In the genomic region with DNA sequence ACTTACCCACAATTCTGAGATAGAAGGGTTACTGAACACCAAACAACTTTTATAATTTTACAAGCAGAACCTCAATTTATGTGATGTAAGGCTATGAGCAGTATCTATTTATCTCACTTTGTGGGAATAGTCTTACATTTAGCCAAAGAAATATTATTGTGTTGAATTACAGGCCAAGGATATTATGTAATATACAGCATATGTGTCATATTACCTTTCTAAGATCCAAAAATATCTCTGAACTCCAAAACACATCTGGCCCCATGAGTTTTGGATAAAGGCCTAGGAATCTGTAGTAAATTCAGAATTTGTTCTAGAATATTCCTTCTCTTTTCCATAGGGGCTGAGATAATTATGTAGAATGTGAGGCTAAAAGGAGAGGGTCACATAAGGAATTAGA, we compare ENCODE assay signal across 22 cellular contexts. TPM values are rescaled to one million over a fixed set of nuclear protein-coding genes. Genes with fewer than 3 reads are reported as not detected.
"Had no signal": no experiment of that assay in that cellular context is flagged by ENCODE, and none has a peak within 500 bp of the region (broad histone marks: within the 10 kb centered on the region; RNA-seq: fewer than 3 reads in every experiment).

No MANE protein-coding gene starts in this region.

- DNase-seq: activated CD4-positive, alpha-beta memory T cell treated with anti-CD3 and anti-CD28 coated beads, Interleukin-2, amount 10 ng/mL, durations not matched to agents 7 days and 5 days; activated CD4-positive, alpha-beta T cell treated with anti-CD3 and anti-CD28 coated beads, Interleukin-2, amount 10 ng/mL, durations not matched to agents 24 days and 14 days; activated effector memory CD4-positive, alpha-beta T cell treated with Interleukin-2 at 50 U/mL for 16 hours; activated naive CD4-positive, alpha-beta T cell treated with anti-CD3 and anti-CD28 coated beads, Interleukin-2, amount 50 U/mL, for 16 hours; activated naive CD8-positive, alpha-beta T cell treated with anti-CD3 and anti-CD28 coated beads, Interleukin-2, amount 50 U/mL, for 24 hours; activated T-cell treated with anti-CD3 and anti-CD28 coated beads, Interleukin-2, amount 50 U/mL, for 72 hours; anterior cingulate cortex; caudate nucleus; dermis blood vessel endothelial cell; effector memory CD4-positive, alpha-beta T cell; left colon; lower lobe of right lung; mesendoderm; mucosa of descending colon; nucleus accumbens; stimulated activated CD4-positive, alpha-beta T cell treated with anti-CD3 and anti-CD28 coated beads, Interleukin-1b, Interleukin-23, amount 100 ng/mL, for 48 hours; T-cell had no signal

- H3K36me3 ChIP-seq: lower lobe of right lung, tibial nerve had no signal

- ATAC-seq: activated CD4-positive, CD25-positive, alpha-beta regulatory T cell treated with anti-CD3 and anti-CD28 coated beads, Interleukin-2, amount 50 U/mL, for 24 hours; activated naive CD8-positive, alpha-beta T cell treated with anti-CD3 and anti-CD28 coated beads, Interleukin-2, amount 50 U/mL, for 24 hours; activated T-cell treated with anti-CD3 and anti-CD28 coated beads, Interleukin-2, amount 50 U/mL, for 72 hours; left colon; lower lobe of right lung; mucosa of descending colon; T-cell had no signal

- H3K27me3 ChIP-seq: tibial nerve had no signal

- H3K4me1 ChIP-seq: lower lobe of right lung had no signal

- H3K4me3 ChIP-seq: lower lobe of right lung, mucosa of descending colon, skin epidermis, tibial nerve had no signal

- H3K27ac ChIP-seq: lower lobe of right lung, skin epidermis, VCaP had no signal

RNA-seq across cellular contexts. Expression of a gene that starts 20.6 kb away (rescaled TPM):
- polyA plus RNA-seq: neural cell had no signal
